Comparison of ENCODE assay signal across 21 cellular contexts in genomic region chr20:50101281-50101680, GRCh38. TPM values are rescaled to one million over a fixed set of nuclear protein-coding genes. Genes with fewer than 3 reads are reported as not detected.
DNase-seq lines count a peak whose midpoint lies in the region; ATAC-seq and TF ChIP-seq lines count a peak whose summit lies in the region.
"Had no signal": no experiment of that assay in that cellular context is flagged by ENCODE, and none has a peak within 500 bp of the region (broad histone marks: within the 10 kb centered on the region; RNA-seq: fewer than 3 reads in every experiment).

No MANE protein-coding gene starts in this region.

- H3K27ac Mint-ChIP-seq in WTC11, result peak overlapping the region; percentile 74; the same call in 1 of the 2 replicates
- peak overlapping the region; percentile 43 for H3K27ac Mint-ChIP-seq in progenitor cell of endocrine pancreas
- H3K27ac Mint-ChIP-seq: activated naive CD8-positive, alpha-beta T cell treated with anti-CD3 and anti-CD28 coated beads, Interleukin-2, amount 10 ng/mL, durations not matched to agents 7 days and 5 days had no signal

- H3K4me3 Mint-ChIP-seq in WTC11 (no peak overlapping the region), progenitor cell of endocrine pancreas (ENCODE audit: low read depth) (no peak overlapping the region)
- H3K4me3 Mint-ChIP-seq: activated naive CD8-positive, alpha-beta T cell treated with anti-CD3 and anti-CD28 coated beads, Interleukin-2, amount 10 ng/mL, durations not matched to agents 7 days and 5 days had no signal

- no peak for ATAC-seq in WTC11
- no peak for ATAC-seq in GM21576 (IDR thresholded peaks at IDR 0.05; ENCODE audit: unreplicated experiment)
- ATAC-seq: effector memory CD8-positive, alpha-beta T cell; sciatic nerve; stimulated activated naive CD8-positive, alpha-beta T cell treated with anti-CD3 and anti-CD28 coated beads, Interleukin-15, Interleukin-2, amounts not matched to agents 100 U/mL and 50 U/mL, for 24 hours had no signal

- H3K4me3 ChIP-seq in BLaER1 treated with 17β-estradiol and CSF1 and Interleukin-3, amounts not matched to agents 10 nM and 100 nM, result no peak overlapping the region
- no peak overlapping the region for H3K4me3 ChIP-seq in DOHH2 (ENCODE audit: low read length)
- H3K4me3 ChIP-seq: esophagus squamous epithelium, lung had no signal

- TF ChIP-seq CTCF in DOHH2 (IDR thresholded peaks at IDR 0.05; ENCODE audit: low read depth, low read length, poor library complexity, severe bottlenecking) (no peak), WTC11 (IDR thresholded peaks at IDR 0.05) (no peak), progenitor cell of endocrine pancreas (IDR thresholded peaks at IDR 0.05; ENCODE audit: unreplicated experiment) (no peak)

- peaks cover 48 to 89% (median 60%) of the 10 kb centered on the region in 11 experiments for H3K36me3 ChIP-seq in BLaER1 treated with 17β-estradiol and CSF1 and Interleukin-3, amounts not matched to agents 10 nM and 100 nM
- H3K36me3 ChIP-seq in DOHH2 (ENCODE audit: control insufficient read depth, low read length), result peaks cover 53% of the 10 kb centered on the region

- peaks cover 43% of the 10 kb centered on the region for H3K4me1 Mint-ChIP-seq in WTC11
- peaks cover 20% of the 10 kb centered on the region for H3K4me1 Mint-ChIP-seq in progenitor cell of endocrine pancreas (ENCODE audit: low read depth)

- H3K27me3 ChIP-seq in BLaER1 treated with 17β-estradiol and CSF1 and Interleukin-3, amounts not matched to agents 10 nM and 100 nM, result no peaks in the 10 kb centered on the region
- H3K27me3 ChIP-seq in DOHH2 (ENCODE audit: control insufficient read depth, low read length), result no peaks in the 10 kb centered on the region
- H3K27me3 ChIP-seq: esophagus squamous epithelium had no signal

- peak overlapping the region in 6 of 11 experiments; percentile 9 to 45 (median 32); a peak in 8 of 22 replicates for H3K4me2 ChIP-seq in BLaER1 treated with 17β-estradiol and CSF1 and Interleukin-3, amounts not matched to agents 10 nM and 100 nM
- H3K4me2 ChIP-seq in DOHH2 (ENCODE audit: low read length), result 0 out of 2 replicates have a peak overlapping the region, but pooled peaks have one; percentile 2

- H3F3A ChIP-seq in DOHH2 (ENCODE audit: control insufficient read depth, insufficient read depth), result peaks cover 6% of the 10 kb centered on the region; the same call in 1 of the 2 replicates

- H3K9me3 ChIP-seq in BLaER1 treated with 17β-estradiol and CSF1 and Interleukin-3, amounts not matched to agents 10 nM and 100 nM (replicated peaks in 1 of 11), result no peaks in the 10 kb centered on the region
- H3K9me3 ChIP-seq in DOHH2 (ENCODE audit: control insufficient read depth, insufficient read depth, low read length), result no peaks in the 10 kb centered on the region
- H3K9me3 ChIP-seq: esophagus squamous epithelium had no signal

- CTCF ChIA-PET in WTC11 (lab: Charles Lee), result interaction anchor here (1.0 to 2.7 kb wide), 4 partner anchors 16 to 180 kb away, joined by 5 to 11 read pairs (median 6); no protein-coding TSS in a partner anchor

- H3K4me1 ChIP-seq in BLaER1 treated with 17β-estradiol and CSF1 and Interleukin-3, amounts not matched to agents 10 nM and 100 nM, result peaks cover 0 to 69% (median 42%) of the 10 kb centered on the region in 10 experiments; a peak in 16 of 20 replicates
- H3K4me1 ChIP-seq in DOHH2 (ENCODE audit: control insufficient read depth, low read length), result peaks cover 31% of the 10 kb centered on the region

- POLR2A ChIA-PET in WTC11 (lab: Charles Lee), result interaction anchor here (0.6 kb wide), 1 partner anchor 185 kb away, joined by 4 read pairs; no protein-coding TSS in a partner anchor

- H3K79me2 ChIP-seq in DOHH2 (ENCODE audit: control insufficient read depth, low read length), result peaks cover 100% of the 10 kb centered on the region

- DNase-seq in WTC11 (ENCODE audit: low spot score) (no peak), progenitor cell of endocrine pancreas (ENCODE audit: low spot score, unreplicated experiment) (no peak), middle frontal gyrus (ENCODE audit: extremely low spot score, low spot score) (no peak), germinal center (ENCODE audit: low spot score) (no peak), NCI-H1417 (lab: John Stamatoyannopoulos, UW) (no peak)
- DNase-seq: activated CD4-positive, alpha-beta T cell treated with anti-CD3 and anti-CD28 coated beads for 48 hours; activated naive CD8-positive, alpha-beta T cell treated with anti-CD3 and anti-CD28 coated beads, Interleukin-2, amount 10 ng/mL, durations not matched to agents 7 days and 5 days; DMS79 treated with DMSO at 0.1 percent for 48 hours; effector memory CD8-positive, alpha-beta T cell; esophagus squamous epithelium; NCI-H146; NCI-H2171 treated with DMSO at 0.1 percent for 48 hours; NCI-H69; stimulated activated CD4-positive, alpha-beta T cell treated with anti-CD3 and anti-CD28 coated beads, Interleukin-1b, Interleukin-23, amount 100 ng/mL, for 48 hours; stimulated activated naive CD8-positive, alpha-beta T cell treated with anti-CD3 and anti-CD28 coated beads, Interleukin-15, Interleukin-2, amounts not matched to agents 100 U/mL and 50 U/mL, for 24 hours; trophoblast cell had no signal

- H3K27me3 Mint-ChIP-seq in WTC11 (ENCODE audit: low read depth) (no peaks in the 10 kb centered on the region), progenitor cell of endocrine pancreas (no peaks in the 10 kb centered on the region)
- H3K27me3 Mint-ChIP-seq: activated naive CD8-positive, alpha-beta T cell treated with anti-CD3 and anti-CD28 coated beads, Interleukin-2, amount 10 ng/mL, durations not matched to agents 7 days and 5 days; effector memory CD8-positive, alpha-beta T cell had no signal

- H3K9ac ChIP-seq in BLaER1 treated with 17β-estradiol and CSF1 and Interleukin-3, amounts not matched to agents 10 nM and 100 nM, result no peak overlapping the region

- H4K20me1 ChIP-seq in BLaER1 treated with 17β-estradiol and CSF1 and Interleukin-3, amounts not matched to agents 10 nM and 100 nM, result peaks cover 97 to 100% (median 100%) of the 10 kb centered on the region in 11 experiments
- H4K20me1 ChIP-seq in DOHH2 (ENCODE audit: control insufficient read depth, insufficient read depth, low read depth, low read length), result peaks cover 18% of the 10 kb centered on the region

- H3K9me3 Mint-ChIP-seq in WTC11 (no peaks in the 10 kb centered on the region), progenitor cell of endocrine pancreas (ENCODE audit: low read depth) (no peaks in the 10 kb centered on the region)
- H3K9me3 Mint-ChIP-seq: activated naive CD8-positive, alpha-beta T cell treated with anti-CD3 and anti-CD28 coated beads, Interleukin-2, amount 10 ng/mL, durations not matched to agents 7 days and 5 days; effector memory CD8-positive, alpha-beta T cell had no signal

- H3K27ac ChIP-seq in BLaER1 treated with 17β-estradiol and CSF1 and Interleukin-3, amounts not matched to agents 10 nM and 100 nM, result no peak overlapping the region
- no peak overlapping the region for H3K27ac ChIP-seq in DOHH2 (ENCODE audit: low read depth, low read length)
- H3K27ac ChIP-seq: esophagus squamous epithelium had no signal

- no peaks in the 10 kb centered on the region for H3K9me2 ChIP-seq in DOHH2 (replicated peaks; ENCODE audit: control insufficient read depth, low read length)

- H3K36me3 Mint-ChIP-seq in WTC11 (peaks cover 6% of the 10 kb centered on the region; the same call in 1 of the 2 replicates), progenitor cell of endocrine pancreas (ENCODE audit: insufficient read depth) (peaks cover 3% of the 10 kb centered on the region)

TF ChIP-seq in WTC11, 78 proteins besides CTCF, POLR2A, EP300 and RAD21 (continues in another document):
- no peak for TF ChIP-seq NFATC4 (CRISPR knock-in tag; IDR thresholded peaks at IDR 0.05)
- no peak for TF ChIP-seq JUN (CRISPR knock-in tag; IDR thresholded peaks at IDR 0.05)
- no peak for TF ChIP-seq MXD4 (CRISPR knock-in tag; IDR thresholded peaks at IDR 0.05; ENCODE audit: borderline replicate concordance)
- TF ChIP-seq NFYB (CRISPR knock-in tag; conservative IDR thresholded peaks at IDR 0.05; ENCODE audit: low read depth), result no peak
- TF ChIP-seq OVOL2 (CRISPR knock-in tag; IDR thresholded peaks at IDR 0.05; ENCODE audit: borderline replicate concordance), result no peak
- no peak for TF ChIP-seq ZNF232 (CRISPR knock-in tag; IDR thresholded peaks at IDR 0.05)
- TF ChIP-seq AFF4 (CRISPR knock-in tag; IDR thresholded peaks at IDR 0.05; ENCODE audit: borderline replicate concordance), result no peak
- no peak for TF ChIP-seq CDX4 (CRISPR knock-in tag; IDR thresholded peaks at IDR 0.05; ENCODE audit: borderline replicate concordance)

RNA-seq across cellular contexts. Expression of gene UBE2V1, which starts 11.7 kb away (rescaled TPM):
- 132 to 146 TPM (median 144 TPM) in 3 replicates for total RNA-seq in WTC11 (2021)
- 150 and 157 TPM in 2 replicates for total RNA-seq in progenitor cell of endocrine pancreas

RNA-seq across cellular contexts. Expression of gene PEDS1, which starts 52.2 kb away (rescaled TPM):
- 35.0 to 36.7 TPM (median 35.6 TPM) in 3 replicates for total RNA-seq in WTC11 (2021)
- 26.0 and 31.0 TPM in 2 replicates for total RNA-seq in progenitor cell of endocrine pancreas
